Comparison of ENCODE assay signal across 20 cellular contexts in genomic region chr11:74769058-74769457, GRCh38. TPM values are rescaled to one million over a fixed set of nuclear protein-coding genes. Genes with fewer than 3 reads are reported as not detected.
DNase-seq lines count a peak whose midpoint lies in the region; ATAC-seq and TF ChIP-seq lines count a peak whose summit lies in the region.
"Had no signal": no experiment of that assay in that cellular context is flagged by ENCODE, and none has a peak within 500 bp of the region (broad histone marks: within the 10 kb centered on the region; RNA-seq: fewer than 3 reads in every experiment).

No MANE protein-coding gene starts in this region.

- BruUV-seq in OCI-LY7 (replicated peaks; lab: Mats Ljungman, UMichigan): no TSS peak

- no peaks in the 10 kb centered on the region for H3K27me3 ChIP-seq in CD4-positive, CD25-positive, alpha-beta regulatory T cell (ENCODE audit: control insufficient read depth, insufficient read depth, low read length)
- no peaks in the 10 kb centered on the region for H3K27me3 ChIP-seq in CD8-positive, alpha-beta T cell (ENCODE audit: insufficient read depth, low read length)
- H3K27me3 ChIP-seq in OCI-LY1 (ENCODE audit: insufficient read depth, low read length) (no peaks in the 10 kb centered on the region), tibial nerve (no peaks in the 10 kb centered on the region)

- H3K9me2 ChIP-seq in OCI-LY1 (ENCODE audit: low read depth, low read length) (no peaks in the 10 kb centered on the region), OCI-LY7 (ENCODE audit: insufficient read depth, low read length) (0 out of 2 replicates have a peak, but pooled peaks cover 4% of the 10 kb centered on the region)

- no peaks in the 10 kb centered on the region for H3K9me3 ChIP-seq in CD4-positive, CD25-positive, alpha-beta regulatory T cell (ENCODE audit: control insufficient read depth in 2 of 2, low read length in 2 of 2)
- H3K9me3 ChIP-seq in CD8-positive, alpha-beta T cell (ENCODE audit: low read length): no peaks in the 10 kb centered on the region
- H3K9me3 ChIP-seq in OCI-LY1 (ENCODE audit: low read length) (0 out of 2 replicates have a peak, but pooled peaks cover 2% of the 10 kb centered on the region), tibial nerve (no peaks in the 10 kb centered on the region), OCI-LY7 (ENCODE audit: low read length) (no peaks in the 10 kb centered on the region)
- H3K9me3 ChIP-seq: Caco-2 had no signal

- H3K4me1 Mint-ChIP-seq in CD4-positive, CD25-positive, alpha-beta regulatory T cell: peaks cover 39 to 64% (median 41%) of the 10 kb centered on the region in 4 donors
- peaks cover 37% of the 10 kb centered on the region for H3K4me1 Mint-ChIP-seq in CD8-positive, alpha-beta T cell (ENCODE audit: low read depth)
- H3K4me1 Mint-ChIP-seq in immature natural killer cell: peaks cover 42 to 75% of the 10 kb centered on the region in 2 donors

- no peak for TF ChIP-seq POLR2A in tibial nerve (IDR thresholded peaks at IDR 0.05)

- H3K4me2 ChIP-seq in OCI-LY1 (ENCODE audit: low read length) (no peak overlapping the region), OCI-LY7 (ENCODE audit: low read length) (no peak overlapping the region)
- H3K4me2 ChIP-seq: PC-9 had no signal

- peaks cover 42% of the 10 kb centered on the region for H3K79me2 ChIP-seq in OCI-LY1 (ENCODE audit: insufficient read depth, low read length)
- peaks cover 61% of the 10 kb centered on the region; the same call in 1 of the 2 replicates for H3K79me2 ChIP-seq in OCI-LY7 (ENCODE audit: insufficient read depth, low read depth, low read length)

- CTCF ChIA-PET in CD8-positive, alpha-beta T cell (lab: Charles Lee): interaction anchor here (1.5 kb wide), 1 partner anchor 9 kb away, joined by 4 read pairs; no protein-coding TSS in a partner anchor
- CTCF ChIA-PET in OCI-LY7 (lab: Charles Lee; ENCODE audit: unreplicated experiment): interaction anchor here (0.6 kb wide), 1 partner anchor 552 kb away, joined by 3 read pairs; no protein-coding TSS in a partner anchor

- peaks cover 14% of the 10 kb centered on the region for H3K36me3 Mint-ChIP-seq in CD4-positive, CD25-positive, alpha-beta regulatory T cell
- peaks cover 4% of the 10 kb centered on the region for H3K36me3 Mint-ChIP-seq in CD8-positive, alpha-beta T cell
- H3K36me3 Mint-ChIP-seq in immature natural killer cell: peaks cover 0 to 6% (median 0%) of the 10 kb centered on the region in 3 donors

- POLR2A ChIA-PET in CD8-positive, alpha-beta T cell (lab: Charles Lee): no interaction called here
- POLR2A ChIA-PET in OCI-LY7 (lab: Charles Lee): no interaction called here

- no peak for DNase-seq in CD4-positive, CD25-positive, alpha-beta regulatory T cell
- DNase-seq in CD8-positive, alpha-beta T cell: no peak
- DNase-seq in immature natural killer cell: no peak
- DNase-seq in tibial nerve (ENCODE audit: low spot score in 2 of 2): no peak
- DNase-seq in OCI-LY7 (ENCODE audit: low spot score): no peak
- DNase-seq: ACHN, Caco-2, KG1, NCI-H1417 treated with DMSO at 0.1 percent for 48 hours, NCI-H187 treated with DMSO at 0.1 percent for 48 hours, NCI-H2227 treated with DMSO at 0.1 percent for 48 hours, NCI-H510A treated with DMSO at 0.1 percent for 48 hours, NCI-H774, PC-9, SIG-M5 had no signal

- 0 out of 2 replicates have a peak, but pooled peaks cover 7% of the 10 kb centered on the region for H3F3A ChIP-seq in OCI-LY1 (ENCODE audit: insufficient read depth, low read length)

- ATAC-seq in CD4-positive, CD25-positive, alpha-beta regulatory T cell (ENCODE audit: low read depth in 2 of 2): no peak
- no peak for ATAC-seq in CD8-positive, alpha-beta T cell
- no peak for ATAC-seq in GM19351 (IDR thresholded peaks at IDR 0.05; ENCODE audit: unreplicated experiment)
- ATAC-seq: SK-N-SH treated with all-trans-retinoic acid at 6 μM for 48 hours had no signal

- H3K4me3 Mint-ChIP-seq in CD4-positive, CD25-positive, alpha-beta regulatory T cell: peak overlapping the region; percentile 1 to 88 (median 25)
- H3K4me3 Mint-ChIP-seq in CD8-positive, alpha-beta T cell: no peak overlapping the region
- H3K4me3 Mint-ChIP-seq in immature natural killer cell: peak overlapping the region in 2 of 5 donors; percentile 9 to 73

- peak overlapping the region; percentile 45 for H3K4me3 ChIP-seq in CD4-positive, CD25-positive, alpha-beta regulatory T cell (ENCODE audit: low read depth, low read length)
- no peak overlapping the region for H3K4me3 ChIP-seq in CD8-positive, alpha-beta T cell (ENCODE audit: low read depth, low read length)
- no peak overlapping the region for H3K4me3 ChIP-seq in OCI-LY1 (ENCODE audit: low read depth, low read length, poor library complexity, severe bottlenecking)
- no peak overlapping the region for H3K4me3 ChIP-seq in tibial nerve
- H3K4me3 ChIP-seq in OCI-LY7 (ENCODE audit: low read depth, low read length, poor library complexity, severe bottlenecking): no peak overlapping the region
- H3K4me3 ChIP-seq: PC-9 had no signal

- intact Hi-C loops in CD8-positive, alpha-beta T cell (cut with DNase I, micrococcal nuclease): no loop called here
- intact Hi-C loops in OCI-LY7 (cut with micrococcal nuclease; ENCODE audit: unreplicated experiment): no loop called here

- H3K27ac ChIP-seq in CD4-positive, CD25-positive, alpha-beta regulatory T cell (ENCODE audit: insufficient read depth, low read length, poor library complexity, severe bottlenecking): peak overlapping the region; percentile 37
- H3K27ac ChIP-seq in CD8-positive, alpha-beta T cell (ENCODE audit: low read depth, low read length): no peak overlapping the region
- H3K27ac ChIP-seq in OCI-LY1 (ENCODE audit: low read depth, low read length, poor library complexity, severe bottlenecking) (peak overlapping the region; percentile 49), tibial nerve (no peak overlapping the region), OCI-LY7 (ENCODE audit: low read depth, low read length, poor library complexity, severe bottlenecking) (no peak overlapping the region)
- H3K27ac ChIP-seq: C4-2B, PC-9, RWPE1 had no signal

- no peaks in the 10 kb centered on the region for H3K36me3 ChIP-seq in CD4-positive, CD25-positive, alpha-beta regulatory T cell (ENCODE audit: control insufficient read depth, insufficient read depth, low read length)
- no peaks in the 10 kb centered on the region for H3K36me3 ChIP-seq in CD8-positive, alpha-beta T cell (ENCODE audit: insufficient read depth, low read length)
- H3K36me3 ChIP-seq in OCI-LY1 (ENCODE audit: insufficient read depth, low read length) (peaks cover 4% of the 10 kb centered on the region), tibial nerve (no peaks in the 10 kb centered on the region), OCI-LY7 (ENCODE audit: insufficient read depth, low read length) (peaks cover 3% of the 10 kb centered on the region)

- H3K9ac ChIP-seq in OCI-LY1 (ENCODE audit: low read length): no peak overlapping the region

- 83 to 88% methylated on average over 2 of the region's 2 CpGs for WGBS in tibial nerve, 2 donors

- H3K27me3 Mint-ChIP-seq in CD4-positive, CD25-positive, alpha-beta regulatory T cell: no peaks in the 10 kb centered on the region
- no peaks in the 10 kb centered on the region for H3K27me3 Mint-ChIP-seq in CD8-positive, alpha-beta T cell (ENCODE audit: low read depth)
- peaks cover 0 to 1% (median 0%) of the 10 kb centered on the region in 3 donors for H3K27me3 Mint-ChIP-seq in immature natural killer cell (ENCODE audit: low read depth in 3 of 3)

- no peaks in the 10 kb centered on the region for H3K9me3 Mint-ChIP-seq in CD4-positive, CD25-positive, alpha-beta regulatory T cell
- no peaks in the 10 kb centered on the region for H3K9me3 Mint-ChIP-seq in CD8-positive, alpha-beta T cell
- H3K9me3 Mint-ChIP-seq in immature natural killer cell: no peaks in the 10 kb centered on the region

- H3K4me1 ChIP-seq in CD4-positive, CD25-positive, alpha-beta regulatory T cell (ENCODE audit: control insufficient read depth, insufficient read depth, low read length, poor library complexity, severe bottlenecking): peaks cover 29% of the 10 kb centered on the region
- peaks cover 4% of the 10 kb centered on the region for H3K4me1 ChIP-seq in CD8-positive, alpha-beta T cell (ENCODE audit: insufficient read depth, low read length)
- peaks cover 39% of the 10 kb centered on the region for H3K4me1 ChIP-seq in OCI-LY1 (ENCODE audit: insufficient read depth, low read length, severe bottlenecking)
- peaks cover 0 to 5% (median 2%) of the 10 kb centered on the region in 4 donors for H3K4me1 ChIP-seq in tibial nerve
- H3K4me1 ChIP-seq in OCI-LY7 (ENCODE audit: insufficient read depth, low read length, poor library complexity, severe bottlenecking): peaks cover 8% of the 10 kb centered on the region

- TF ChIP-seq EP300 in tibial nerve (IDR thresholded peaks at IDR 0.05): no peak

- H4K20me1 ChIP-seq in OCI-LY1 (ENCODE audit: insufficient read depth, low read length) (no peaks in the 10 kb centered on the region), OCI-LY7 (ENCODE audit: insufficient read depth, low read length) (0 out of 2 replicates have a peak, but pooled peaks cover 3% of the 10 kb centered on the region)

- H2AFZ ChIP-seq in OCI-LY1 (ENCODE audit: low read length): no peak overlapping the region
- no peak overlapping the region for H2AFZ ChIP-seq in OCI-LY7 (ENCODE audit: low read length)
- H2AFZ ChIP-seq: PC-9 had no signal

- no peak for TF ChIP-seq CTCF in CD8-positive, alpha-beta T cell (IDR thresholded peaks at IDR 0.05)
- TF ChIP-seq CTCF in OCI-LY1 (IDR thresholded peaks at IDR 0.05; ENCODE audit: low read length) (no peak), tibial nerve (IDR thresholded peaks at IDR 0.05) (no peak), OCI-LY7 (conservative IDR thresholded peaks at IDR 0.05; ENCODE audit: low read length) (no peak)

- peak overlapping the region; percentile 33 to 83 (median 61) for H3K27ac Mint-ChIP-seq in CD4-positive, CD25-positive, alpha-beta regulatory T cell
- peak overlapping the region; percentile 16 for H3K27ac Mint-ChIP-seq in CD8-positive, alpha-beta T cell
- H3K27ac Mint-ChIP-seq in immature natural killer cell: peak overlapping the region in 5 of 6 donors; percentile 19 to 89 (median 75)

RNA-seq across cellular contexts. Expression of gene RNF169, which starts 20.4 kb away (rescaled TPM):
- total RNA-seq in CD4-positive, CD25-positive, alpha-beta regulatory T cell: 30.2 TPM
- 1 to 10 TPM; 1.3 to 2.0 (median 1.4) TPM for polyA plus RNA-seq in CD4-positive, CD25-positive, alpha-beta regulatory T cell
- total RNA-seq in CD8-positive, alpha-beta T cell: 10 to 100 TPM; 14.1 to 14.8 TPM
- polyA plus RNA-seq in immature natural killer cell: 1 to 10 TPM in 2 of 3 donors, under 1 TPM in 1; 0.21 to 2.2 (median 1.6) TPM
- total RNA-seq in tibial nerve (10 to 100 TPM; 20.1 to 23.4 (median 22.3) TPM), OCI-LY7 (2022) (18.0 and 19.9 TPM in 2 replicates)
- total RNA-seq in OCI-LY7 (2014; rRNA removed; shearing (Covaris generic)): 16.4 and 16.9 TPM in 2 replicates

RNA-seq across cellular contexts. Expression of gene CHRDL2, which starts 37.8 kb away (rescaled TPM):
- not detected for total RNA-seq in CD4-positive, CD25-positive, alpha-beta regulatory T cell
- not detected for polyA plus RNA-seq in CD4-positive, CD25-positive, alpha-beta regulatory T cell
- total RNA-seq in CD8-positive, alpha-beta T cell: not detected
- polyA plus RNA-seq in immature natural killer cell: not detected
- total RNA-seq in tibial nerve (not detected), OCI-LY7 (2022) (not detected in 2 replicates)
- total RNA-seq in OCI-LY7 (2014; rRNA removed; shearing (Covaris generic)): not detected in 2 replicates
- total RNA-seq: PC-9 had no signal

Comparison
In these comparisons a context has a peak if more than half of its experiments do, and no peak if none do; other contexts are left out.
1. H3K27ac ChIP-seq: peak in CD4-positive, CD25-positive, alpha-beta regulatory T cell (single experiment) and OCI-LY1 (single experiment); none in CD8-positive, alpha-beta T cell (single experiment), tibial nerve (0 of 4) and OCI-LY7 (single experiment).
2. H3K27ac Mint-ChIP-seq: peak in every context shown above with its lines; median percentile 75 in immature natural killer cell; 61 in CD4-positive, CD25-positive, alpha-beta regulatory T cell; 16 in CD8-positive, alpha-beta T cell.